ENCODE assay signal across 11 cellular contexts in the genomic region with DNA sequence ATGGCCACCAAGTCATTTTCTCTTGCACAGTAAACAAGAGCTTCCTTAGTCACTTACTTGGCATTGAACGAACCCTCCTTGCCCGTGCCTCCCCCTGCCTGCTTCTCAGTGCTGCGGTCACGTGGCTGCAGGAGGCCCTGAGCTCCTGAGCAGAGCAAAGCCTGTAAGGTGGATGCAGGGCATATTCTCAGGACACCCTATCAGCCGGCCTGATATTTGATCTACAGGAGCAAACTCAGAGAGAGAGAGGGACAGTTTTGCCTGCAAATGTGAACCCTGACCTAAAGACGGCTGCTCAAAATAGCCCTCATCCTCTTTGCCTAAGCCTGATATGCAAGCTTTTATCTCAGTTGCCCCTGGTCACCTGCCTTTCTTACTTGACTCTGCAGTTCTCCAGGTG.
DNase-seq lines count a peak whose midpoint lies in the region; ATAC-seq and TF ChIP-seq lines count a peak whose summit lies in the region.
"Had no signal": no experiment of that assay in that cellular context is flagged by ENCODE, and none has a peak within 500 bp of the region (broad histone marks: within the 10 kb centered on the region; RNA-seq: fewer than 3 reads in every experiment).

No MANE protein-coding gene starts in this region.

- no peak for ATAC-seq in HG02759 (IDR thresholded peaks at IDR 0.05; ENCODE audit: unreplicated experiment)
- ATAC-seq: stimulated activated naive B cell treated with anti-CD40 and anti-IgM and Interleukin-4, amounts not matched to agents 10 μg/mL and 1 μg/mL and 100 μg/mL, for 72 hours had no signal

- H3K9ac ChIP-seq in fibroblast of lung (ENCODE audit: insufficient read depth, low read length) = no peak overlapping the region

- no peak overlapping the region for H3K4me3 ChIP-seq in fibroblast of lung (replicated peaks in 1 of 4; ENCODE audit: control extremely low read depth in 1 of 4, insufficient read depth in 1 of 4, low read depth in 3 of 4, low read length in 4 of 4)
- H3K4me3 ChIP-seq: HAP-1 had no signal

- H3K36me3 ChIP-seq in fibroblast of lung (ENCODE audit: control insufficient read depth, insufficient read depth, low read length) = no peaks in the 10 kb centered on the region

- DNase-seq in DMS79 treated with DMSO at 0.1 percent for 48 hours (lab: John Stamatoyannopoulos, UW) (peak; percentile 29), NCI-H2029 (lab: John Stamatoyannopoulos, UW) (peak; percentile 51), fibroblast of lung (ENCODE audit: low read depth in 2 of 2) (peak; percentile 15 to 35), myocyte (ENCODE audit: low read depth) (peak; percentile 23), RPMI8226 (no peak), HEK293T (ENCODE audit: extremely low spot score) (no peak)
- DNase-seq in activated CD4-positive, alpha-beta T cell treated with anti-CD3 and anti-CD28 coated beads for 48 hours = no peak
- DNase-seq: effector memory CD4-positive, alpha-beta T cell; stimulated activated naive B cell treated with anti-CD40 and anti-IgM and Interleukin-4, amounts not matched to agents 10 μg/mL and 1 μg/mL and 100 μg/mL, for 72 hours had no signal

- H2AFZ ChIP-seq in fibroblast of lung (ENCODE audit: low read length) = no peak overlapping the region

- POLR2A ChIA-PET in HEK293T (lab: Yijun Ruan, JAX) = no interaction called here

- CTCF ChIA-PET in HEK293T (lab: Yijun Ruan, JAX) = no interaction called here

- no peaks in the 10 kb centered on the region for H3K4me1 ChIP-seq in fibroblast of lung (ENCODE audit: control insufficient read depth, extremely low read depth, insufficient read depth, low read length)

- H3K27me3 ChIP-seq in fibroblast of lung (ENCODE audit: control insufficient read depth, insufficient read depth, low read length) = no peaks in the 10 kb centered on the region

- H3K9me3 ChIP-seq in fibroblast of lung (ENCODE audit: control insufficient read depth, insufficient read depth, low read depth, low read length) = no peaks in the 10 kb centered on the region
- H3K9me3 ChIP-seq: HAP-1 had no signal

- H3K79me2 ChIP-seq in fibroblast of lung (ENCODE audit: control insufficient read depth, insufficient read depth, low read length) = no peaks in the 10 kb centered on the region

- no peak overlapping the region for H3K27ac ChIP-seq in fibroblast of lung (ENCODE audit: insufficient read depth, low read length)

- no peak overlapping the region for H3K4me2 ChIP-seq in fibroblast of lung (ENCODE audit: extremely low read depth, insufficient read depth, low read length)

- no peak for TF ChIP-seq CTCF in fibroblast of lung (conservative IDR thresholded peaks at IDR 0.05 in 1 of 2, IDR thresholded peaks at IDR 0.05 in 1 of 2; ENCODE audit: low read depth in 1 of 2, low read length in 2 of 2)

- no peaks in the 10 kb centered on the region for H4K20me1 ChIP-seq in fibroblast of lung (ENCODE audit: control insufficient read depth, extremely low read depth, insufficient read depth, low read length)

TF ChIP-seq in HEK293T, 16 proteins besides CTCF, POLR2A, EP300 and RAD21:
- TF ChIP-seq FOXK2 (IDR thresholded peaks at IDR 0.05) (no peak), SP1 (IDR thresholded peaks at IDR 0.05) (no peak), HDGF (IDR thresholded peaks at IDR 0.05; ENCODE audit: borderline replicate concordance) (no peak), FOXA1 (IDR thresholded peaks at IDR 0.05) (no peak), FOXM1 (IDR thresholded peaks at IDR 0.05; ENCODE audit: borderline replicate concordance) (no peak), ARNT (IDR thresholded peaks at IDR 0.05) (no peak), NFRKB (IDR thresholded peaks at IDR 0.05) (no peak), ZNF384 (IDR thresholded peaks at IDR 0.05) (no peak), TARDBP (IDR thresholded peaks at IDR 0.05) (no peak)
- TF ChIP-seq, protein P1, sequence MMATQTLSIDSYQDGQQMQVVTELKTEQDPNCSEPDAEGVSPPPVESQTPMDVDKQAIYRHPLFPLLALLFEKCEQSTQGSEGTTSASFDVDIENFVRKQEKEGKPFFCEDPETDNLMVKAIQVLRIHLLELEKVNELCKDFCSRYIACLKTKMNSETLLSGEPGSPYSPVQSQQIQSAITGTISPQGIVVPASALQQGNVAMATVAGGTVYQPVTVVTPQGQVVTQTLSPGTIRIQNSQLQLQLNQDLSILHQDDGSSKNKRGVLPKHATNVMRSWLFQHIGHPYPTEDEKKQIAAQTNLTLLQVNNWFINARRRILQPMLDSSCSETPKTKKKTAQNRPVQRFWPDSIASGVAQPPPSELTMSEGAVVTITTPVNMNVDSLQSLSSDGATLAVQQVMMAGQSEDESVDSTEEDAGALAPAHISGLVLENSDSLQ (IDR thresholded peaks at IDR 0.05) = no peak
TF ChIP-seq in HEK293T: peak in this region for 0.

Comparison
In these comparisons a context has a peak if more than half of its experiments do, and no peak if none do; other contexts are left out.
1. DNase-seq: peak in DMS79 treated with DMSO at 0.1 percent for 48 hours (single experiment), NCI-H2029 (single experiment), fibroblast of lung (2 of 2) and myocyte (single experiment); none in RPMI8226 (single experiment), activated CD4-positive, alpha-beta T cell treated with anti-CD3 and anti-CD28 coated beads for 48 hours (single experiment) and HEK293T (single experiment).